In genomic region chr11:119014209-119014924, GRCh38 we compare ENCODE assay signal across 19 cellular contexts. TPM values are rescaled to one million over a fixed set of nuclear protein-coding genes. Genes with fewer than 3 reads are reported as not detected.
DNase-seq lines count a peak whose midpoint lies in the region; ATAC-seq, FAIRE-seq and TF ChIP-seq lines count a peak whose summit lies in the region.
"Had no signal": no experiment of that assay in that cellular context is flagged by ENCODE, and none has a peak within 500 bp of the region (broad histone marks: within the 10 kb centered on the region; RNA-seq: fewer than 3 reads in every experiment).

No MANE protein-coding gene starts in this region.

- H3K9me3 Mint-ChIP-seq in stimulated activated naive CD8-positive, alpha-beta T cell treated with anti-CD3 and anti-CD28 coated beads, Interleukin-15, Interleukin-2, amounts not matched to agents 100 ng/mL and 50 ng/mL, for 24 hours = no peaks in the 10 kb centered on the region
- H3K9me3 Mint-ChIP-seq: effector memory CD8-positive, alpha-beta T cell had no signal

- no TSS peak for BruUV-seq in K562 (replicated peaks; lab: Mats Ljungman, UMichigan)

- no peak overlapping the region for H3K9ac ChIP-seq in HUES64 (ENCODE audit: low read depth, low read length)
- no peak overlapping the region for H3K9ac ChIP-seq in K562 (ENCODE audit: insufficient read depth in 1 of 2, low read depth in 2 of 2, low read length in 2 of 2)
- H3K9ac ChIP-seq: KMS-11 had no signal

- in situ Hi-C loops in K562 (cut with MboI) = no loop called here

- no peak for ATAC-seq in stimulated activated naive CD8-positive, alpha-beta T cell treated with anti-CD3 and anti-CD28 coated beads, Interleukin-15, Interleukin-2, amounts not matched to agents 100 U/mL and 50 U/mL, for 24 hours
- no peak for ATAC-seq in K562
- ATAC-seq in HG03196 (IDR thresholded peaks at IDR 0.05; ENCODE audit: unreplicated experiment) = no peak
- ATAC-seq: effector memory CD8-positive, alpha-beta T cell had no signal

- H3K9me3 ChIP-seq in HUES64 (ENCODE audit: insufficient read depth, low read depth, low read length) (no peaks in the 10 kb centered on the region), K562 (replicated peaks; ENCODE audit: control insufficient read depth, insufficient read depth, low read depth, low read length) (no peaks in the 10 kb centered on the region; the same call in 1 of the 2 replicates)
- H3K9me3 ChIP-seq: transverse colon had no signal

- no peak for TF ChIP-seq CTCF in K562 (IDR thresholded peaks at IDR 0.05 in 2 of 3, conservative IDR thresholded peaks at IDR 0.05 in 1 of 3; ENCODE audit: insufficient read depth in 2 of 3, low read depth in 1 of 3, low read length in 3 of 3)
- no peak for TF ChIP-seq CTCF in foreskin fibroblast (IDR thresholded peaks at IDR 0.05; ENCODE audit: low read depth, low read length)

- H3K4me1 ChIP-seq in HUES64 (ENCODE audit: insufficient read depth, low read length) = peaks cover 7% of the 10 kb centered on the region; the same call in 1 of the 2 replicates
- peaks cover 3 to 9% of the 10 kb centered on the region in 2 experiments; a peak in 3 of 5 replicates for H3K4me1 ChIP-seq in K562 (replicated peaks in 1 of 2; ENCODE audit: control insufficient read depth in 2 of 2, insufficient read depth in 2 of 2, low read length in 2 of 2)

- TF ChIP-seq EP300 in K562 (IDR thresholded peaks at IDR 0.05; ENCODE audit: low read length) = no peak

- no peak for FAIRE-seq in K562 (lab: Jason Lieb, UNC)

- intact Hi-C loops in K562 (cut with micrococcal nuclease) = no loop called here

- H3K27me3 ChIP-seq in HUES64 (ENCODE audit: insufficient read depth, low read length) (no peaks in the 10 kb centered on the region), K562 (ENCODE audit: control insufficient read depth in 2 of 2, insufficient read depth in 2 of 2, low read length in 2 of 2) (no peaks in the 10 kb centered on the region)
- H3K27me3 ChIP-seq: transverse colon had no signal

- H3K4me3 ChIP-seq in HUES64 (ENCODE audit: low read length) (no peak overlapping the region), K562 (no peak overlapping the region), foreskin fibroblast (ENCODE audit: low read depth in 1 of 2, low read length in 2 of 2) (no peak overlapping the region)
- H3K4me3 ChIP-seq: transverse colon had no signal

- H3K4me2 ChIP-seq in K562 (ENCODE audit: insufficient read depth, low read length) = no peak overlapping the region
- H3K4me2 ChIP-seq: KMS-11 had no signal

- H3K9me1 ChIP-seq in K562 (ENCODE audit: control insufficient read depth, insufficient read depth, low read length) = no peaks in the 10 kb centered on the region

- no peak overlapping the region for H3K4me3 Mint-ChIP-seq in stimulated activated naive CD8-positive, alpha-beta T cell treated with anti-CD3 and anti-CD28 coated beads, Interleukin-15, Interleukin-2, amounts not matched to agents 100 ng/mL and 50 ng/mL, for 24 hours
- H3K4me3 Mint-ChIP-seq: B cell; effector memory CD8-positive, alpha-beta T cell had no signal

- peak; percentile 80 for TF ChIP-seq POLR2A in K562 (conservative IDR thresholded peaks at IDR 0.05)

- peaks cover 38% of the 10 kb centered on the region for H3K4me1 Mint-ChIP-seq in stimulated activated naive CD8-positive, alpha-beta T cell treated with anti-CD3 and anti-CD28 coated beads, Interleukin-15, Interleukin-2, amounts not matched to agents 100 ng/mL and 50 ng/mL, for 24 hours (ENCODE audit: low read depth)

- CTCF ChIA-PET in K562 (lab: Yijun Ruan, JAX; ENCODE audit: low intra/inter-chr PET ratio) = no interaction called here

- POLR2A ChIA-PET in K562 (lab: Yijun Ruan, JAX) = interaction anchor here (0.9 to 5.9 kb wide), 6 partner anchors 11 to 396 kb away, joined by 3 to 33 read pairs (median 8); no protein-coding TSS in a partner anchor

- H3K79me2 ChIP-seq in K562 (ENCODE audit: control insufficient read depth, insufficient read depth, low read length) = peaks cover 40% of the 10 kb centered on the region

- no peaks in the 10 kb centered on the region for H3K27me3 Mint-ChIP-seq in stimulated activated naive CD8-positive, alpha-beta T cell treated with anti-CD3 and anti-CD28 coated beads, Interleukin-15, Interleukin-2, amounts not matched to agents 100 ng/mL and 50 ng/mL, for 24 hours
- H3K27me3 Mint-ChIP-seq: B cell; effector memory CD8-positive, alpha-beta T cell had no signal

- no peak overlapping the region for H2AFZ ChIP-seq in K562 (ENCODE audit: low read depth, low read length)

- peak overlapping the region; percentile 71 for H3K27ac Mint-ChIP-seq in stimulated activated naive CD8-positive, alpha-beta T cell treated with anti-CD3 and anti-CD28 coated beads, Interleukin-15, Interleukin-2, amounts not matched to agents 100 ng/mL and 50 ng/mL, for 24 hours

- peaks cover 69% of the 10 kb centered on the region for H3K36me3 Mint-ChIP-seq in stimulated activated naive CD8-positive, alpha-beta T cell treated with anti-CD3 and anti-CD28 coated beads, Interleukin-15, Interleukin-2, amounts not matched to agents 100 ng/mL and 50 ng/mL, for 24 hours (ENCODE audit: low read depth)

- H3K27ac ChIP-seq in HUES64 (ENCODE audit: low read depth, low read length) (peak overlapping the region; percentile 10; the same call in 1 of the 2 replicates), K562 (ENCODE audit: extremely low read depth, low read depth, low read length) (no peak overlapping the region)
- H3K27ac ChIP-seq: KMS-11, transverse colon had no signal

- DNase-seq in stimulated activated naive CD8-positive, alpha-beta T cell treated with anti-CD3 and anti-CD28 coated beads, Interleukin-15, Interleukin-2, amounts not matched to agents 100 U/mL and 50 U/mL, for 24 hours = no peak
- DNase-seq in K562 (ENCODE audit: extremely low read depth in 1 of 4, low spot score in 3 of 4) (peak in 2 of 4 experiments; percentile 9 to 11), foreskin fibroblast (no peak), OCI-M1 (lab: John Stamatoyannopoulos, UW) (no peak)
- DNase-seq in stimulated activated CD8-positive, alpha-beta memory T cell treated with anti-CD3 and anti-CD28 coated beads, Interleukin-4, amount 100 ng/mL, for 48 hours = no peak
- DNase-seq: activated CD4-positive, CD25-positive, alpha-beta regulatory T cell; effector memory CD8-positive, alpha-beta T cell; kidney glomerular epithelial cell; midbrain; NCI-H1417; occipital lobe; stimulated activated CD4-positive, alpha-beta T cell treated with anti-CD3 and anti-CD28 coated beads, Interleukin-4, amount 100 ng/mL, for 1 hour; T-helper 1 cell; transverse colon had no signal

- WGBS in HUES64 = 92% methylated on average over 17 of the region's 17 CpGs
- WGBS in K562 (ENCODE audit: insufficient coverage, low coverage, missing lambda C conversion rate) = 91% methylated on average over 17 of the region's 17 CpGs

- TF ChIP-seq RAD21 in K562 (CRISPR knock-in tag; conservative IDR thresholded peaks at IDR 0.05 in 1 of 2, IDR thresholded peaks at IDR 0.05 in 1 of 2) = no peak

- no peaks in the 10 kb centered on the region for H4K20me1 ChIP-seq in K562 (replicated peaks; ENCODE audit: control insufficient read depth, insufficient read depth, low read length)

- H3K36me3 ChIP-seq in HUES64 (ENCODE audit: insufficient read depth, low read length) (peaks cover 80% of the 10 kb centered on the region), K562 (ENCODE audit: control insufficient read depth, insufficient read depth, low read length) (peaks cover 72% of the 10 kb centered on the region)

RNA-seq across cellular contexts. Expression of gene RPS25, which starts 3.8 kb away (rescaled TPM):
- polyA plus RNA-seq in HUES64 (2013, experiment 1 of 2) = 1,112 TPM
- 1,192 TPM for polyA plus RNA-seq in HUES64 (2013, experiment 2 of 2)
- 136 and 201 TPM in 2 replicates for total RNA-seq in K562 (2011; cell fraction: chromatin; rRNA removed; ENCODE audit: low replicate concordance)
- 166 and 168 TPM in 2 replicates for total RNA-seq in K562 (2011; cell fraction: nucleolus; rRNA removed)
- total RNA-seq in K562 (2011; cell fraction: nucleoplasm; rRNA removed) = 272 and 420 TPM in 2 replicates
- 1,122 and 1,723 TPM in 2 replicates for total RNA-seq in K562 (2014; rRNA removed)
- total RNA-seq in K562 (2014; rRNA removed; fragmentation: Illumina TruSeq; extraction: Trizol) = 2,419 and 2,437 TPM in 2 replicates
- total RNA-seq in K562 (2015; rRNA removed; fragmentation: Illumina TruSeq; extraction: Trizol) = 2,472 and 2,755 TPM in 2 replicates
- 1,553 and 1,702 TPM in 2 replicates for total RNA-seq in K562 (2021)
- 1,393 and 1,573 TPM in 2 replicates for polyA plus RNA-seq in K562 (2011; rRNA removed)
- polyA plus RNA-seq in K562 (2011; cell fraction: cytosol; rRNA removed) = 686 and 1,751 TPM in 2 replicates
- polyA plus RNA-seq in K562 (2011; cell fraction: nucleus; rRNA removed) = 283 and 578 TPM in 2 replicates
- polyA plus RNA-seq in K562 (2012) = 1,761 and 1,841 TPM in 2 replicates
- 2,166 and 3,143 TPM in 2 replicates for polyA plus RNA-seq in K562 (2014; fragmentation: Illumina TruSeq; extraction: Trizol)
- polyA plus RNA-seq in K562 (2014; fragmentation: Nextera tagmentation; extraction: Ambion mirVana) = 1,000 to 10,000 TPM; 2,471 to 2,886 TPM
- 2,239 and 5,486 TPM in 2 replicates for polyA plus RNA-seq in K562 (2014; rRNA removed)
- 428 and 580 TPM in 2 replicates for polyA minus RNA-seq in K562 (2011; rRNA and poly(A)+ RNA removed)
- polyA minus RNA-seq in K562 (2011; cell fraction: cytosol; rRNA and poly(A)+ RNA removed) = 641 and 694 TPM in 2 replicates
- polyA minus RNA-seq in K562 (2011; cell fraction: nucleus; rRNA and poly(A)+ RNA removed) = 60.3 and 141 TPM in 2 replicates

RNA-seq across cellular contexts. Expression of gene TRAPPC4, which starts 4.2 kb away (rescaled TPM):
- 89.1 TPM for polyA plus RNA-seq in HUES64 (2013, experiment 1 of 2)
- polyA plus RNA-seq in HUES64 (2013, experiment 2 of 2) = 83.6 TPM
- 76.0 and 138 TPM in 2 replicates for total RNA-seq in K562 (2011; cell fraction: chromatin; rRNA removed; ENCODE audit: low replicate concordance)
- total RNA-seq in K562 (2011; cell fraction: nucleolus; rRNA removed) = 134 and 149 TPM in 2 replicates
- 122 and 136 TPM in 2 replicates for total RNA-seq in K562 (2011; cell fraction: nucleoplasm; rRNA removed)
- total RNA-seq in K562 (2014; rRNA removed) (132 and 142 TPM in 2 replicates), K562 (2014; rRNA removed; fragmentation: Illumina TruSeq; extraction: Trizol) (142 and 147 TPM in 2 replicates), K562 (2015; rRNA removed; fragmentation: Illumina TruSeq; extraction: Trizol) (137 and 139 TPM in 2 replicates), K562 (2021) (139 TPM in 2 replicates)
- polyA plus RNA-seq in K562 (2011; rRNA removed) (205 and 232 TPM in 2 replicates), K562 (2014; fragmentation: Illumina TruSeq; extraction: Trizol) (121 and 127 TPM in 2 replicates), K562 (2014; fragmentation: Nextera tagmentation; extraction: Ambion mirVana) (100 to 1,000 TPM; 455 to 524 TPM), K562 (2014; rRNA removed) (152 and 159 TPM in 2 replicates)
- 349 and 363 TPM in 2 replicates for polyA plus RNA-seq in K562 (2011; cell fraction: cytosol; rRNA removed)
- 108 and 126 TPM in 2 replicates for polyA plus RNA-seq in K562 (2011; cell fraction: nucleus; rRNA removed)
- polyA plus RNA-seq in K562 (2012) = 139 and 188 TPM in 2 replicates
- 121 and 192 TPM in 2 replicates for polyA minus RNA-seq in K562 (2011; rRNA and poly(A)+ RNA removed)
- 33.1 and 51.2 TPM in 2 replicates for polyA minus RNA-seq in K562 (2011; cell fraction: cytosol; rRNA and poly(A)+ RNA removed)
- 44.2 and 59.3 TPM in 2 replicates for polyA minus RNA-seq in K562 (2011; cell fraction: nucleus; rRNA and poly(A)+ RNA removed)

RNA-seq across cellular contexts. Expression of gene SLC37A4, which starts 16.3 kb away (rescaled TPM):
- 31.1 TPM for polyA plus RNA-seq in HUES64 (2013, experiment 1 of 2)
- polyA plus RNA-seq in HUES64 (2013, experiment 2 of 2) = 35.1 TPM
- total RNA-seq in K562 (2011; cell fraction: chromatin; rRNA removed; ENCODE audit: low replicate concordance) = 93.5 and 200 TPM in 2 replicates
- total RNA-seq in K562 (2011; cell fraction: nucleolus; rRNA removed) = 179 and 193 TPM in 2 replicates
- total RNA-seq in K562 (2011; cell fraction: nucleoplasm; rRNA removed) = 133 and 149 TPM in 2 replicates
- total RNA-seq in K562 (2014; rRNA removed) = 27.9 and 34.1 TPM in 2 replicates
- total RNA-seq in K562 (2014; rRNA removed; fragmentation: Illumina TruSeq; extraction: Trizol) = 34.5 and 35.7 TPM in 2 replicates
- total RNA-seq in K562 (2015; rRNA removed; fragmentation: Illumina TruSeq; extraction: Trizol) = 27.9 and 28.2 TPM in 2 replicates
- total RNA-seq in K562 (2021) = 48.8 and 49.8 TPM in 2 replicates
- polyA plus RNA-seq in K562 (2011; rRNA removed) = 73.9 and 87.9 TPM in 2 replicates
- polyA plus RNA-seq in K562 (2011; cell fraction: cytosol; rRNA removed) = 125 and 133 TPM in 2 replicates
- polyA plus RNA-seq in K562 (2011; cell fraction: nucleus; rRNA removed) = 272 and 287 TPM in 2 replicates
- 36.4 and 40.1 TPM in 2 replicates for polyA plus RNA-seq in K562 (2012)
- 54.6 and 55.2 TPM in 2 replicates for polyA plus RNA-seq in K562 (2014; fragmentation: Illumina TruSeq; extraction: Trizol)
- polyA plus RNA-seq in K562 (2014; fragmentation: Nextera tagmentation; extraction: Ambion mirVana) = 10 to 100 TPM; 24.7 to 40.7 TPM
- polyA plus RNA-seq in K562 (2014; rRNA removed) = 54.6 and 55.0 TPM in 2 replicates
- polyA minus RNA-seq in K562 (2011; rRNA and poly(A)+ RNA removed) = 95.1 and 110 TPM in 2 replicates
- 31.7 and 35.4 TPM in 2 replicates for polyA minus RNA-seq in K562 (2011; cell fraction: cytosol; rRNA and poly(A)+ RNA removed)
- 44.6 and 66.4 TPM in 2 replicates for polyA minus RNA-seq in K562 (2011; cell fraction: nucleus; rRNA and poly(A)+ RNA removed)

RNA-seq across cellular contexts. Expression of gene CENATAC, which starts 16.4 kb away (rescaled TPM):
- 16.9 TPM for polyA plus RNA-seq in HUES64 (2013, experiment 1 of 2)
- polyA plus RNA-seq in HUES64 (2013, experiment 2 of 2) = 17.1 TPM
- total RNA-seq in K562 (2011; cell fraction: chromatin; rRNA removed; ENCODE audit: low replicate concordance) = 107 and 143 TPM in 2 replicates
- 70.5 and 71.8 TPM in 2 replicates for total RNA-seq in K562 (2011; cell fraction: nucleolus; rRNA removed)
- total RNA-seq in K562 (2011; cell fraction: nucleoplasm; rRNA removed) = 96.7 and 121 TPM in 2 replicates
- total RNA-seq in K562 (2014; rRNA removed) (15.3 and 16.0 TPM in 2 replicates), K562 (2014; rRNA removed; fragmentation: Illumina TruSeq; extraction: Trizol) (13.9 and 15.1 TPM in 2 replicates), K562 (2015; rRNA removed; fragmentation: Illumina TruSeq; extraction: Trizol) (16.2 and 16.9 TPM in 2 replicates), K562 (2021) (12.4 and 13.5 TPM in 2 replicates)
- polyA plus RNA-seq in K562 (2011; rRNA removed) (13.4 and 13.7 TPM in 2 replicates), K562 (2014; fragmentation: Illumina TruSeq; extraction: Trizol) (8.9 and 9.7 TPM in 2 replicates), K562 (2014; fragmentation: Nextera tagmentation; extraction: Ambion mirVana) (1 to 10 TPM; 2.4 to 4.5 TPM), K562 (2014; rRNA removed) (21.9 and 25.5 TPM in 2 replicates)
- 3.3 and 3.9 TPM in 2 replicates for polyA plus RNA-seq in K562 (2011; cell fraction: cytosol; rRNA removed)
- 35.3 and 40.2 TPM in 2 replicates for polyA plus RNA-seq in K562 (2011; cell fraction: nucleus; rRNA removed)
- 7.1 and 9.9 TPM in 2 replicates for polyA plus RNA-seq in K562 (2012)
- 20.5 and 20.8 TPM in 2 replicates for polyA minus RNA-seq in K562 (2011; rRNA and poly(A)+ RNA removed)
- 3.7 and 4.3 TPM in 2 replicates for polyA minus RNA-seq in K562 (2011; cell fraction: cytosol; rRNA and poly(A)+ RNA removed)
- 26.1 and 29.3 TPM in 2 replicates for polyA minus RNA-seq in K562 (2011; cell fraction: nucleus; rRNA and poly(A)+ RNA removed)

RNA-seq across cellular contexts. Expression of gene HYOU1, which starts 42.6 kb away (rescaled TPM):
- polyA plus RNA-seq in HUES64 (2013, experiment 1 of 2) = 150 TPM
- 137 TPM for polyA plus RNA-seq in HUES64 (2013, experiment 2 of 2)
- total RNA-seq in K562 (2011; cell fraction: chromatin; rRNA removed; ENCODE audit: low replicate concordance) = 358 and 605 TPM in 2 replicates
- total RNA-seq in K562 (2011; cell fraction: nucleolus; rRNA removed) = 442 and 449 TPM in 2 replicates
- total RNA-seq in K562 (2011; cell fraction: nucleoplasm; rRNA removed) = 467 and 490 TPM in 2 replicates
- total RNA-seq in K562 (2014; rRNA removed) (128 and 132 TPM in 2 replicates), K562 (2014; rRNA removed; fragmentation: Illumina TruSeq; extraction: Trizol) (95.2 and 104 TPM in 2 replicates), K562 (2015; rRNA removed; fragmentation: Illumina TruSeq; extraction: Trizol) (124 and 125 TPM in 2 replicates), K562 (2021) (193 and 197 TPM in 2 replicates)
- polyA plus RNA-seq in K562 (2011; rRNA removed) (159 and 196 TPM in 2 replicates), K562 (2014; fragmentation: Illumina TruSeq; extraction: Trizol) (180 and 197 TPM in 2 replicates), K562 (2014; fragmentation: Nextera tagmentation; extraction: Ambion mirVana) (10 to 100 TPM; 19.5 to 46.2 TPM), K562 (2014; rRNA removed) (145 and 151 TPM in 2 replicates)
- 195 and 205 TPM in 2 replicates for polyA plus RNA-seq in K562 (2011; cell fraction: cytosol; rRNA removed)
- 158 and 198 TPM in 2 replicates for polyA plus RNA-seq in K562 (2011; cell fraction: nucleus; rRNA removed)
- 135 and 352 TPM in 2 replicates for polyA plus RNA-seq in K562 (2012)
- polyA minus RNA-seq in K562 (2011; rRNA and poly(A)+ RNA removed) = 167 and 177 TPM in 2 replicates
- 92.7 and 93.6 TPM in 2 replicates for polyA minus RNA-seq in K562 (2011; cell fraction: cytosol; rRNA and poly(A)+ RNA removed)
- 42.5 and 79.6 TPM in 2 replicates for polyA minus RNA-seq in K562 (2011; cell fraction: nucleus; rRNA and poly(A)+ RNA removed)
